Comparison of ENCODE assay signal across 15 cellular contexts in the genomic region with DNA sequence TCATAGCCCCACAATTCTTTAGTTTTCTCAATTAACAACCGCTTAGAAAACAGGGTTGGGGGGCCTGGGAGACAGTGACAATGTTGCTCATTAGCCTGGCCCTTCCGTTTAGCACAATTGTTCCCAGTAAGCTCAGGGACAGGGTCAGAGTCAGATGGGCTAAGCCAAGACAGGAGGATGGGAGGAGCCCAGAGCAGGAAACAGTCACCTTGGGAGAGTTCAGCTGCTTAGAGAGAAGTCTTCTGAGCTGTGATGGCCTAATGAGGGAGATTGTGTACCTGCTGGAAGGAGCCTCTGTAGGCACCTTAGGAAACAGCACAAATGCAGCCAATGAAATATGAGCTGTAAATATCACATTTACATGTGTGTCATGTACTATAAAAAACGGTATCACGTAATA. TPM values are rescaled to one million over a fixed set of nuclear protein-coding genes. Genes with fewer than 3 reads are reported as not detected.
DNase-seq lines count a peak whose midpoint lies in the region; ATAC-seq and TF ChIP-seq lines count a peak whose summit lies in the region.
"Had no signal": no experiment of that assay in that cellular context is flagged by ENCODE, and none has a peak within 500 bp of the region (broad histone marks: within the 10 kb centered on the region; RNA-seq: fewer than 3 reads in every experiment).

No MANE protein-coding gene starts in this region.

- peaks cover 28% of the 10 kb centered on the region for H3K27me3 Mint-ChIP-seq in activated CD4-positive, alpha-beta T cell treated with anti-CD3 and anti-CD28 coated beads, Interleukin-2, amount 10 ng/mL, durations not matched to agents 7 days and 5 days
- peaks cover 7% of the 10 kb centered on the region for H3K27me3 Mint-ChIP-seq in activated CD8-positive, alpha-beta T cell treated with anti-CD3 and anti-CD28 coated beads for 36 hours
- peaks cover 2% of the 10 kb centered on the region for H3K27me3 Mint-ChIP-seq in glutamatergic neuron (ENCODE audit: unreplicated experiment)
- H3K27me3 Mint-ChIP-seq in progenitor cell of endocrine pancreas = no peaks in the 10 kb centered on the region

- H3K4me1 ChIP-seq in adrenal gland (replicated peaks in 1 of 2) (peaks cover 11 to 17% of the 10 kb centered on the region in 2 donors), HAP-1 (peaks cover 22% of the 10 kb centered on the region)
- H3K4me1 ChIP-seq: SJCRH30 had no signal

- no peak for DNase-seq in activated CD4-positive, alpha-beta T cell treated with anti-CD3 and anti-CD28 coated beads, Interleukin-2, amount 10 ng/mL, durations not matched to agents 7 days and 5 days
- DNase-seq in activated CD4-positive, alpha-beta T cell treated with anti-CD3 and anti-CD28 coated beads, Interleukin-2, amount 50 U/mL, for 1 hour = no peak
- no peak for DNase-seq in activated CD8-positive, alpha-beta T cell treated with anti-CD3 and anti-CD28 coated beads for 36 hours
- DNase-seq in glutamatergic neuron (no peak), progenitor cell of endocrine pancreas (ENCODE audit: low spot score, unreplicated experiment) (no peak), left lobe of liver (ENCODE audit: low spot score) (no peak), adrenal gland (no peak), HAP-1 (ENCODE audit: low spot score in 2 of 2) (no peak)
- DNase-seq: heart right ventricle, left ventricle myocardium superior, MV-4-11, SJCRH30, stomach had no signal

- H3K36me3 ChIP-seq in adrenal gland (replicated peaks in 1 of 2) = no peaks in the 10 kb centered on the region
- H3K36me3 ChIP-seq in HAP-1 (replicated peaks) = no peaks in the 10 kb centered on the region
- H3K36me3 ChIP-seq: esophagus muscularis mucosa, heart right ventricle, SJCRH30, stomach had no signal

- H3K36me3 Mint-ChIP-seq in activated CD4-positive, alpha-beta T cell treated with anti-CD3 and anti-CD28 coated beads, Interleukin-2, amount 10 ng/mL, durations not matched to agents 7 days and 5 days (ENCODE audit: low read depth) = no peaks in the 10 kb centered on the region
- H3K36me3 Mint-ChIP-seq in activated CD8-positive, alpha-beta T cell treated with anti-CD3 and anti-CD28 coated beads for 36 hours (ENCODE audit: low read depth) = no peaks in the 10 kb centered on the region
- no peaks in the 10 kb centered on the region for H3K36me3 Mint-ChIP-seq in glutamatergic neuron (ENCODE audit: unreplicated experiment)
- peaks cover 1% of the 10 kb centered on the region for H3K36me3 Mint-ChIP-seq in progenitor cell of endocrine pancreas (ENCODE audit: insufficient read depth)

- H3K27ac ChIP-seq in adrenal gland = peak overlapping the region in 2 of 5 donors; percentile 34 to 62
- H3K27ac ChIP-seq: esophagus muscularis mucosa, heart right ventricle, SJCRH30, stomach had no signal

- peaks cover 8% of the 10 kb centered on the region for H3K9me3 Mint-ChIP-seq in activated CD4-positive, alpha-beta T cell treated with anti-CD3 and anti-CD28 coated beads, Interleukin-2, amount 10 ng/mL, durations not matched to agents 7 days and 5 days
- no peaks in the 10 kb centered on the region for H3K9me3 Mint-ChIP-seq in activated CD8-positive, alpha-beta T cell treated with anti-CD3 and anti-CD28 coated beads for 36 hours
- H3K9me3 Mint-ChIP-seq in glutamatergic neuron (ENCODE audit: unreplicated experiment) = no peaks in the 10 kb centered on the region
- H3K9me3 Mint-ChIP-seq in progenitor cell of endocrine pancreas (ENCODE audit: low read depth) = peaks cover 5% of the 10 kb centered on the region

- CTCF ChIA-PET in activated CD4-positive, alpha-beta T cell treated with anti-CD3 and anti-CD28 coated beads, Interleukin-2, amount 10 ng/mL, durations not matched to agents 7 days and 5 days (lab: Charles Lee) = no interaction called here
- CTCF ChIA-PET in activated CD8-positive, alpha-beta T cell treated with anti-CD3 and anti-CD28 coated beads for 36 hours (lab: Charles Lee) = no interaction called here

- no peak overlapping the region for H3K4me3 ChIP-seq in adrenal gland
- H3K4me3 ChIP-seq in HAP-1 = no peak overlapping the region
- H3K4me3 ChIP-seq: SJCRH30 had no signal

- in situ Hi-C loops in HAP-1 (cut with MboI; ENCODE audit: low sequenced_read_pairs) = no loop called here

- intact Hi-C loops in activated CD8-positive, alpha-beta T cell treated with anti-CD3 and anti-CD28 coated beads for 36 hours (cut with micrococcal nuclease) = no loop called here
- intact Hi-C loops in adrenal gland (cut with DNase I) = no loop called here

- peaks cover 24% of the 10 kb centered on the region for H3K4me1 Mint-ChIP-seq in activated CD4-positive, alpha-beta T cell treated with anti-CD3 and anti-CD28 coated beads, Interleukin-2, amount 10 ng/mL, durations not matched to agents 7 days and 5 days
- H3K4me1 Mint-ChIP-seq in activated CD8-positive, alpha-beta T cell treated with anti-CD3 and anti-CD28 coated beads for 36 hours (ENCODE audit: low read depth) = peaks cover 8% of the 10 kb centered on the region
- H3K4me1 Mint-ChIP-seq in glutamatergic neuron (ENCODE audit: low read depth, unreplicated experiment) = no peaks in the 10 kb centered on the region
- peaks cover 57% of the 10 kb centered on the region for H3K4me1 Mint-ChIP-seq in progenitor cell of endocrine pancreas (ENCODE audit: low read depth)

- ATAC-seq in activated CD8-positive, alpha-beta T cell treated with anti-CD3 and anti-CD28 coated beads for 36 hours = no peak
- ATAC-seq in left lobe of liver = no peak
- ATAC-seq: heart right ventricle, left ventricle myocardium superior had no signal

- POLR2A ChIA-PET in activated CD4-positive, alpha-beta T cell treated with anti-CD3 and anti-CD28 coated beads, Interleukin-2, amount 10 ng/mL, durations not matched to agents 7 days and 5 days (lab: Charles Lee) = no interaction called here
- POLR2A ChIA-PET in activated CD8-positive, alpha-beta T cell treated with anti-CD3 and anti-CD28 coated beads for 36 hours (lab: Charles Lee) = no interaction called here

- H3K9me3 ChIP-seq in adrenal gland (replicated peaks in 1 of 3) = no peaks in the 10 kb centered on the region
- peaks cover 5% of the 10 kb centered on the region; the same call in 1 of the 2 replicates for H3K9me3 ChIP-seq in HAP-1
- H3K9me3 ChIP-seq: esophagus muscularis mucosa, heart right ventricle, SJCRH30, stomach had no signal

- H3K27me3 ChIP-seq in adrenal gland (no peaks in the 10 kb centered on the region), HAP-1 (ENCODE audit: low read depth) (no peaks in the 10 kb centered on the region)
- H3K27me3 ChIP-seq: SJCRH30 had no signal

- H3K4me3 Mint-ChIP-seq in activated CD4-positive, alpha-beta T cell treated with anti-CD3 and anti-CD28 coated beads, Interleukin-2, amount 10 ng/mL, durations not matched to agents 7 days and 5 days = peak overlapping the region; percentile 40
- peak overlapping the region; percentile 37 for H3K4me3 Mint-ChIP-seq in activated CD8-positive, alpha-beta T cell treated with anti-CD3 and anti-CD28 coated beads for 36 hours
- H3K4me3 Mint-ChIP-seq in glutamatergic neuron (ENCODE audit: unreplicated experiment) (peak overlapping the region; percentile 83), progenitor cell of endocrine pancreas (ENCODE audit: low read depth) (peak overlapping the region; percentile 65)

- TF ChIP-seq CTCF in activated CD8-positive, alpha-beta T cell treated with anti-CD3 and anti-CD28 coated beads for 36 hours (IDR thresholded peaks at IDR 0.05) = no peak
- TF ChIP-seq CTCF in glutamatergic neuron (IDR thresholded peaks at IDR 0.05; ENCODE audit: partially characterized antibody, unreplicated experiment) = no peak
- TF ChIP-seq CTCF in progenitor cell of endocrine pancreas (IDR thresholded peaks at IDR 0.05; ENCODE audit: unreplicated experiment) = no peak
- TF ChIP-seq CTCF in adrenal gland (IDR thresholded peaks at IDR 0.05) = no peak

- H3K27ac Mint-ChIP-seq in activated CD4-positive, alpha-beta T cell treated with anti-CD3 and anti-CD28 coated beads, Interleukin-2, amount 10 ng/mL, durations not matched to agents 7 days and 5 days = no peak overlapping the region
- H3K27ac Mint-ChIP-seq in activated CD8-positive, alpha-beta T cell treated with anti-CD3 and anti-CD28 coated beads for 36 hours = no peak overlapping the region
- H3K27ac Mint-ChIP-seq in glutamatergic neuron (ENCODE audit: unreplicated experiment) = no peak overlapping the region
- peak overlapping the region; percentile 66 for H3K27ac Mint-ChIP-seq in progenitor cell of endocrine pancreas

- WGBS in adrenal gland, 4 donors = 63 to 86% (median 69%) methylated on average over 3 to 4 of the region's 4 CpGs

- peak in 1 of 2 donors; percentile 19 for TF ChIP-seq POLR2A in adrenal gland (IDR thresholded peaks at IDR 0.05)

RNA-seq across cellular contexts. Expression of a gene that starts 35.9 kb away (rescaled TPM):
- total RNA-seq in activated CD4-positive, alpha-beta T cell treated with anti-CD3 and anti-CD28 coated beads, Interleukin-2, amount 10 ng/mL, durations not matched to agents 7 days and 5 days = 1 to 10 TPM; 1.3 to 2.3 TPM
- total RNA-seq in activated CD8-positive, alpha-beta T cell treated with anti-CD3 and anti-CD28 coated beads for 36 hours = under 1 TPM in 1 of 2 experiments, not detected in 1; 0.78 TPM
- total RNA-seq in glutamatergic neuron (ENCODE audit: unreplicated experiment) = not detected
- total RNA-seq in progenitor cell of endocrine pancreas = 1.4 TPM in 2 replicates
- total RNA-seq in left lobe of liver = not detected
- 1 to 10 TPM in 6 of 8 donors, under 1 TPM in 2; 0.54 to 4.8 (median 1.5) TPM for total RNA-seq in adrenal gland
- 1 to 10 TPM; 1.3 to 3.0 (median 1.6) TPM for polyA plus RNA-seq in adrenal gland
- total RNA-seq: esophagus muscularis mucosa, heart right ventricle, left ventricle myocardium superior, SJCRH30, smooth muscle cell had no signal
- polyA plus RNA-seq: heart right ventricle, smooth muscle cell had no signal
